Comparison of ENCODE assay signal across 2 cellular contexts in the genomic region with DNA sequence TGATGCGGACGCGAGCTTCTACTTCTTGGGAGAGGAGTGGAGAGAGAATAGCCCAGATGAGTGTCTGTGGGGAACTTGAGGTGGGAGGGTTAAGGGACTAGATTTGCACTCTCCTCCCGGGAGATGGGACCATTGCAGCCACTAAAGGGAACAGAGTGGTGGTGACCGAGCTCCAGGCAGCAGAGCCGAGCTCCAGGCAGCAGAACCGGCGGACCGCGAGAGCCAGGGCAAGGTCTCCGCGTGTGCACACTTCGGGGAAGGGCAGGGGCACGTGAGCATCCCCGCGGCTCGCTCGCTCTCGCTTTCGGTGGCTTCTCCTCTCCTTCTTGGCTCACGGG.
TF ChIP-seq lines count a peak whose summit lies in the region.

No MANE protein-coding gene starts in this region.

TF ChIP-seq in GM12878, 131 proteins besides CTCF, POLR2A, EP300 and RAD21:
- TF ChIP-seq BHLHE40 (IDR thresholded peaks at IDR 0.05; ENCODE audit: borderline replicate concordance in 1 of 2, low read depth in 2 of 2, low read length in 1 of 2) (peak; percentile 26 to 60; a peak in 2 of 4 replicates), SPI1 (IDR thresholded peaks at IDR 0.05; ENCODE audit: borderline replicate concordance, insufficient read depth, low read depth, low read length) (no peak)

TF ChIP-seq in HepG2, 621 proteins besides CTCF, POLR2A, EP300 and RAD21 (continues in another document):
- TF ChIP-seq ZNF510 (CRISPR knock-in tag; IDR thresholded peaks at IDR 0.05; ENCODE audit: low read depth) (no peak), EEA1 (CRISPR knock-in tag; IDR thresholded peaks at IDR 0.05; ENCODE audit: borderline replicate concordance) (no peak), IKZF1 (IDR thresholded peaks at IDR 0.05) (no peak), HOXA3 (CRISPR knock-in tag; IDR thresholded peaks at IDR 0.05) (peak; percentile 19; the same call in 1 of the 2 replicates), ISL2 (CRISPR knock-in tag; IDR thresholded peaks at IDR 0.05) (no peak), ZNF883 (CRISPR knock-in tag; IDR thresholded peaks at IDR 0.05; ENCODE audit: not compliant biosample characterization) (peak; percentile 34), SP5 (CRISPR knock-in tag; IDR thresholded peaks at IDR 0.05; ENCODE audit: borderline replicate concordance, low read depth) (no peak), ZNF331 (CRISPR knock-in tag; IDR thresholded peaks at IDR 0.05) (no peak), HDAC6 (IDR thresholded peaks at IDR 0.05; ENCODE audit: low read depth, low read length) (no peak), MYC (CRISPR knock-in tag; IDR thresholded peaks at IDR 0.05; ENCODE audit: borderline replicate concordance) (0 out of 2 replicates have a peak, but pooled peaks have one; percentile 18), ZNF747 (CRISPR knock-in tag; IDR thresholded peaks at IDR 0.05; ENCODE audit: borderline replicate concordance) (no peak), ZNF607 (CRISPR knock-in tag; IDR thresholded peaks at IDR 0.05; ENCODE audit: borderline replicate concordance) (no peak), TSC22D2 (CRISPR knock-in tag; IDR thresholded peaks at IDR 0.05; ENCODE audit: borderline replicate concordance) (no peak), ELF1 (CRISPR knock-in tag; IDR thresholded peaks at IDR 0.05) (no peak), MAF1 (CRISPR knock-in tag; IDR thresholded peaks at IDR 0.05; ENCODE audit: borderline replicate concordance) (0 out of 2 replicates have a peak, but pooled peaks have one; percentile 59), MBD4 (IDR thresholded peaks at IDR 0.05; ENCODE audit: borderline replicate concordance, low read length) (no peak), KDM1A (CRISPR knock-in tag; IDR thresholded peaks at IDR 0.05) (no peak), RNF2 (conservative IDR thresholded peaks at IDR 0.05; ENCODE audit: low read depth) (no peak), FOXA1 (IDR thresholded peaks at IDR 0.05) (no peak), FOXA1 (CRISPR knock-in tag; IDR thresholded peaks at IDR 0.05) (no peak), ZFP1 (CRISPR knock-in tag; IDR thresholded peaks at IDR 0.05) (0 out of 2 replicates have a peak, but pooled peaks have one; percentile 7), ZFP62 (CRISPR knock-in tag; IDR thresholded peaks at IDR 0.05) (no peak), ZFX (CRISPR knock-in tag; IDR thresholded peaks at IDR 0.05; ENCODE audit: low read depth) (no peak), FOXJ3 (CRISPR knock-in tag; IDR thresholded peaks at IDR 0.05; ENCODE audit: borderline replicate concordance) (no peak), ZNF263 (CRISPR knock-in tag; IDR thresholded peaks at IDR 0.05) (no peak), KLF11 (CRISPR knock-in tag; IDR thresholded peaks at IDR 0.05) (no peak), XRCC5 (optimal IDR thresholded peaks at IDR 0.05; ENCODE audit: low read length) (no peak), ZNF501 (CRISPR knock-in tag; IDR thresholded peaks at IDR 0.05) (no peak), PITX1 (CRISPR knock-in tag; IDR thresholded peaks at IDR 0.05) (0 out of 2 replicates have a peak, but pooled peaks have one; percentile 32)
- TF ChIP-seq, protein P1, sequence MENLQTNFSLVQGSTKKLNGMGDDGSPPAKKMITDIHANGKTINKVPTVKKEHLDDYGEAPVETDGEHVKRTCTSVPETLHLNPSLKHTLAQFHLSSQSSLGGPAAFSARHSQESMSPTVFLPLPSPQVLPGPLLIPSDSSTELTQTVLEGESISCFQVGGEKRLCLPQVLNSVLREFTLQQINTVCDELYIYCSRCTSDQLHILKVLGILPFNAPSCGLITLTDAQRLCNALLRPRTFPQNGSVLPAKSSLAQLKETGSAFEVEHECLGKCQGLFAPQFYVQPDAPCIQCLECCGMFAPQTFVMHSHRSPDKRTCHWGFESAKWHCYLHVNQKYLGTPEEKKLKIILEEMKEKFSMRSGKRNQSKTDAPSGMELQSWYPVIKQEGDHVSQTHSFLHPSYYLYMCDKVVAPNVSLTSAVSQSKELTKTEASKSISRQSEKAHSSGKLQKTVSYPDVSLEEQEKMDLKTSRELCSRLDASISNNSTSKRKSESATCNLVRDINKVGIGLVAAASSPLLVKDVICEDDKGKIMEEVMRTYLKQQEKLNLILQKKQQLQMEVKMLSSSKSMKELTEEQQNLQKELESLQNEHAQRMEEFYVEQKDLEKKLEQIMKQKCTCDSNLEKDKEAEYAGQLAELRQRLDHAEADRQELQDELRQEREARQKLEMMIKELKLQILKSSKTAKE (CRISPR knock-in tag; IDR thresholded peaks at IDR 0.05; ENCODE audit: borderline replicate concordance), result no peak
- TF ChIP-seq, protein P2, sequence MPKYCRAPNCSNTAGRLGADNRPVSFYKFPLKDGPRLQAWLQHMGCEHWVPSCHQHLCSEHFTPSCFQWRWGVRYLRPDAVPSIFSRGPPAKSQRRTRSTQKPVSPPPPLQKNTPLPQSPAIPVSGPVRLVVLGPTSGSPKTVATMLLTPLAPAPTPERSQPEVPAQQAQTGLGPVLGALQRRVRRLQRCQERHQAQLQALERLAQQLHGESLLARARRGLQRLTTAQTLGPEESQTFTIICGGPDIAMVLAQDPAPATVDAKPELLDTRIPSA (CRISPR knock-in tag; IDR thresholded peaks at IDR 0.05; ENCODE audit: borderline replicate concordance), result no peak
- TF ChIP-seq, protein P3, sequence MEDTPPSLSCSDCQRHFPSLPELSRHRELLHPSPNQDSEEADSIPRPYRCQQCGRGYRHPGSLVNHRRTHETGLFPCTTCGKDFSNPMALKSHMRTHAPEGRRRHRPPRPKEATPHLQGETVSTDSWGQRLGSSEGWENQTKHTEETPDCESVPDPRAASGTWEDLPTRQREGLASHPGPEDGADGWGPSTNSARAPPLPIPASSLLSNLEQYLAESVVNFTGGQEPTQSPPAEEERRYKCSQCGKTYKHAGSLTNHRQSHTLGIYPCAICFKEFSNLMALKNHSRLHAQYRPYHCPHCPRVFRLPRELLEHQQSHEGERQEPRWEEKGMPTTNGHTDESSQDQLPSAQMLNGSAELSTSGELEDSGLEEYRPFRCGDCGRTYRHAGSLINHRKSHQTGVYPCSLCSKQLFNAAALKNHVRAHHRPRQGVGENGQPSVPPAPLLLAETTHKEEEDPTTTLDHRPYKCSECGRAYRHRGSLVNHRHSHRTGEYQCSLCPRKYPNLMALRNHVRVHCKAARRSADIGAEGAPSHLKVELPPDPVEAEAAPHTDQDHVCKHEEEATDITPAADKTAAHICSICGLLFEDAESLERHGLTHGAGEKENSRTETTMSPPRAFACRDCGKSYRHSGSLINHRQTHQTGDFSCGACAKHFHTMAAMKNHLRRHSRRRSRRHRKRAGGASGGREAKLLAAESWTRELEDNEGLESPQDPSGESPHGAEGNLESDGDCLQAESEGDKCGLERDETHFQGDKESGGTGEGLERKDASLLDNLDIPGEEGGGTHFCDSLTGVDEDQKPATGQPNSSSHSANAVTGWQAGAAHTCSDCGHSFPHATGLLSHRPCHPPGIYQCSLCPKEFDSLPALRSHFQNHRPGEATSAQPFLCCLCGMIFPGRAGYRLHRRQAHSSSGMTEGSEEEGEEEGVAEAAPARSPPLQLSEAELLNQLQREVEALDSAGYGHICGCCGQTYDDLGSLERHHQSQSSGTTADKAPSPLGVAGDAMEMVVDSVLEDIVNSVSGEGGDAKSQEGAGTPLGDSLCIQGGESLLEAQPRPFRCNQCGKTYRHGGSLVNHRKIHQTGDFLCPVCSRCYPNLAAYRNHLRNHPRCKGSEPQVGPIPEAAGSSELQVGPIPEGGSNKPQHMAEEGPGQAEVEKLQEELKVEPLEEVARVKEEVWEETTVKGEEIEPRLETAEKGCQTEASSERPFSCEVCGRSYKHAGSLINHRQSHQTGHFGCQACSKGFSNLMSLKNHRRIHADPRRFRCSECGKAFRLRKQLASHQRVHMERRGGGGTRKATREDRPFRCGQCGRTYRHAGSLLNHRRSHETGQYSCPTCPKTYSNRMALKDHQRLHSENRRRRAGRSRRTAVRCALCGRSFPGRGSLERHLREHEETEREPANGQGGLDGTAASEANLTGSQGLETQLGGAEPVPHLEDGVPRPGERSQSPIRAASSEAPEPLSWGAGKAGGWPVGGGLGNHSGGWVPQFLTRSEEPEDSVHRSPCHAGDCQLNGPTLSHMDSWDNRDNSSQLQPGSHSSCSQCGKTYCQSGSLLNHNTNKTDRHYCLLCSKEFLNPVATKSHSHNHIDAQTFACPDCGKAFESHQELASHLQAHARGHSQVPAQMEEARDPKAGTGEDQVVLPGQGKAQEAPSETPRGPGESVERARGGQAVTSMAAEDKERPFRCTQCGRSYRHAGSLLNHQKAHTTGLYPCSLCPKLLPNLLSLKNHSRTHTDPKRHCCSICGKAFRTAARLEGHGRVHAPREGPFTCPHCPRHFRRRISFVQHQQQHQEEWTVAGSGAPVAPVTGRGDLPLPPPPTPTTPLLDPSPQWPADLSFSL (CRISPR knock-in tag; IDR thresholded peaks at IDR 0.05), result no peak
- TF ChIP-seq, protein P4, sequence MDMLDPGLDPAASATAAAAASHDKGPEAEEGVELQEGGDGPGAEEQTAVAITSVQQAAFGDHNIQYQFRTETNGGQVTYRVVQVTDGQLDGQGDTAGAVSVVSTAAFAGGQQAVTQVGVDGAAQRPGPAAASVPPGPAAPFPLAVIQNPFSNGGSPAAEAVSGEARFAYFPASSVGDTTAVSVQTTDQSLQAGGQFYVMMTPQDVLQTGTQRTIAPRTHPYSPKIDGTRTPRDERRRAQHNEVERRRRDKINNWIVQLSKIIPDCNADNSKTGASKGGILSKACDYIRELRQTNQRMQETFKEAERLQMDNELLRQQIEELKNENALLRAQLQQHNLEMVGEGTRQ (IDR thresholded peaks at IDR 0.05; ENCODE audit: low read depth, low read length), result no peak
- TF ChIP-seq, protein P4 (CRISPR knock-in tag; IDR thresholded peaks at IDR 0.05; ENCODE audit: borderline replicate concordance), result 0 out of 2 replicates have a peak, but pooled peaks have one; percentile 38
- TF ChIP-seq, protein P5, sequence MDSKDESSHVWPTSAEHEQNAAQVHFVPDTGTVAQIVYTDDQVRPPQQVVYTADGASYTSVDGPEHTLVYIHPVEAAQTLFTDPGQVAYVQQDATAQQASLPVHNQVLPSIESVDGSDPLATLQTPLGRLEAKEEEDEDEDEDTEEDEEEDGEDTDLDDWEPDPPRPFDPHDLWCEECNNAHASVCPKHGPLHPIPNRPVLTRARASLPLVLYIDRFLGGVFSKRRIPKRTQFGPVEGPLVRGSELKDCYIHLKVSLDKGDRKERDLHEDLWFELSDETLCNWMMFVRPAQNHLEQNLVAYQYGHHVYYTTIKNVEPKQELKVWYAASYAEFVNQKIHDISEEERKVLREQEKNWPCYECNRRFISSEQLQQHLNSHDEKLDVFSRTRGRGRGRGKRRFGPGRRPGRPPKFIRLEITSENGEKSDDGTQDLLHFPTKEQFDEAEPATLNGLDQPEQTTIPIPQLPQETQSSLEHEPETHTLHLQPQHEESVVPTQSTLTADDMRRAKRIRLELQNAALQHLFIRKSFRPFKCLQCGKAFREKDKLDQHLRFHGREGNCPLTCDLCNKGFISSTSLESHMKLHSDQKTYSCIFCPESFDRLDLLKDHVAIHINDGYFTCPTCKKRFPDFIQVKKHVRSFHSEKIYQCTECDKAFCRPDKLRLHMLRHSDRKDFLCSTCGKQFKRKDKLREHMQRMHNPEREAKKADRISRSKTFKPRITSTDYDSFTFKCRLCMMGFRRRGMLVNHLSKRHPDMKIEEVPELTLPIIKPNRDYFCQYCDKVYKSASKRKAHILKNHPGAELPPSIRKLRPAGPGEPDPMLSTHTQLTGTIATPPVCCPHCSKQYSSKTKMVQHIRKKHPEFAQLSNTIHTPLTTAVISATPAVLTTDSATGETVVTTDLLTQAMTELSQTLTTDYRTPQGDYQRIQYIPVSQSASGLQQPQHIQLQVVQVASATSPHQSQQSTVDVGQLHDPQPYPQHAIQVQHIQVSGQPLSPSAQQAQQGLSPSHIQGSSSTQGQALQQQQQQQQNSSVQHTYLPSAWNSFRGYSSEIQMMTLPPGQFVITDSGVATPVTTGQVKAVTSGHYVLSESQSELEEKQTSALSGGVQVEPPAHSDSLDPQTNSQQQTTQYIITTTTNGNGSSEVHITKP (CRISPR knock-in tag; IDR thresholded peaks at IDR 0.05; ENCODE audit: low read depth), result no peak
- TF ChIP-seq, protein P6, sequence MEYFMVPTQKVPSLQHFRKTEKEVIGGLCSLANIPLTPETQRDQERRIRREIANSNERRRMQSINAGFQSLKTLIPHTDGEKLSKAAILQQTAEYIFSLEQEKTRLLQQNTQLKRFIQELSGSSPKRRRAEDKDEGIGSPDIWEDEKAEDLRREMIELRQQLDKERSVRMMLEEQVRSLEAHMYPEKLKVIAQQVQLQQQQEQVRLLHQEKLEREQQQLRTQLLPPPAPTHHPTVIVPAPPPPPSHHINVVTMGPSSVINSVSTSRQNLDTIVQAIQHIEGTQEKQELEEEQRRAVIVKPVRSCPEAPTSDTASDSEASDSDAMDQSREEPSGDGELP (IDR thresholded peaks at IDR 0.05; ENCODE audit: borderline replicate concordance, low read depth), result no peak
- TF ChIP-seq, protein P7, sequence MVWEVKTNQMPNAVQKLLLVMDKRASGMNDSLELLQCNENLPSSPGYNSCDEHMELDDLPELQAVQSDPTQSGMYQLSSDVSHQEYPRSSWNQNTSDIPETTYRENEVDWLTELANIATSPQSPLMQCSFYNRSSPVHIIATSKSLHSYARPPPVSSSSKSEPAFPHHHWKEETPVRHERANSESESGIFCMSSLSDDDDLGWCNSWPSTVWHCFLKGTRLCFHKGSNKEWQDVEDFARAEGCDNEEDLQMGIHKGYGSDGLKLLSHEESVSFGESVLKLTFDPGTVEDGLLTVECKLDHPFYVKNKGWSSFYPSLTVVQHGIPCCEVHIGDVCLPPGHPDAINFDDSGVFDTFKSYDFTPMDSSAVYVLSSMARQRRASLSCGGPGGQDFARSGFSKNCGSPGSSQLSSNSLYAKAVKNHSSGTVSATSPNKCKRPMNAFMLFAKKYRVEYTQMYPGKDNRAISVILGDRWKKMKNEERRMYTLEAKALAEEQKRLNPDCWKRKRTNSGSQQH (CRISPR knock-in tag; IDR thresholded peaks at IDR 0.05; ENCODE audit: low read depth), result no peak
- TF ChIP-seq, protein P8, sequence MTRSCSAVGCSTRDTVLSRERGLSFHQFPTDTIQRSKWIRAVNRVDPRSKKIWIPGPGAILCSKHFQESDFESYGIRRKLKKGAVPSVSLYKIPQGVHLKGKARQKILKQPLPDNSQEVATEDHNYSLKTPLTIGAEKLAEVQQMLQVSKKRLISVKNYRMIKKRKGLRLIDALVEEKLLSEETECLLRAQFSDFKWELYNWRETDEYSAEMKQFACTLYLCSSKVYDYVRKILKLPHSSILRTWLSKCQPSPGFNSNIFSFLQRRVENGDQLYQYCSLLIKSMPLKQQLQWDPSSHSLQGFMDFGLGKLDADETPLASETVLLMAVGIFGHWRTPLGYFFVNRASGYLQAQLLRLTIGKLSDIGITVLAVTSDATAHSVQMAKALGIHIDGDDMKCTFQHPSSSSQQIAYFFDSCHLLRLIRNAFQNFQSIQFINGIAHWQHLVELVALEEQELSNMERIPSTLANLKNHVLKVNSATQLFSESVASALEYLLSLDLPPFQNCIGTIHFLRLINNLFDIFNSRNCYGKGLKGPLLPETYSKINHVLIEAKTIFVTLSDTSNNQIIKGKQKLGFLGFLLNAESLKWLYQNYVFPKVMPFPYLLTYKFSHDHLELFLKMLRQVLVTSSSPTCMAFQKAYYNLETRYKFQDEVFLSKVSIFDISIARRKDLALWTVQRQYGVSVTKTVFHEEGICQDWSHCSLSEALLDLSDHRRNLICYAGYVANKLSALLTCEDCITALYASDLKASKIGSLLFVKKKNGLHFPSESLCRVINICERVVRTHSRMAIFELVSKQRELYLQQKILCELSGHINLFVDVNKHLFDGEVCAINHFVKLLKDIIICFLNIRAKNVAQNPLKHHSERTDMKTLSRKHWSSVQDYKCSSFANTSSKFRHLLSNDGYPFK (CRISPR knock-in tag; IDR thresholded peaks at IDR 0.05; ENCODE audit: borderline replicate concordance), result peak; percentile 35; the same call in 1 of the 2 replicates
